Comparison of ENCODE assay signal across 7 cellular contexts in genomic region chr4:102826890-102827673, GRCh38. TPM values are rescaled to one million over a fixed set of nuclear protein-coding genes. Genes with fewer than 3 reads are reported as not detected.
DNase-seq lines count a peak whose midpoint lies in the region; ATAC-seq and TF ChIP-seq lines count a peak whose summit lies in the region.

TSS of gene UBE2D3 (minus strand) at chr4:102827551. CDS start at chr4:102826508, 1,043 bp downstream.

- intact Hi-C loops in sciatic nerve (cut with DNase I), result no loop called here

- DNase-seq in NCI-H2029 treated with DMSO at 0.1 percent for 48 hours (lab: John Stamatoyannopoulos, UW) (peak; percentile 92), T-helper 9 cell (peak; percentile 95), astrocyte of the spinal cord (ENCODE audit: low read depth, low spot score) (peak; percentile 98), hypothalamus (lab: John Stamatoyannopoulos, UW) (peak; percentile 70 to 99 (median 92)), sciatic nerve (ENCODE audit: low spot score) (peak; percentile 97)

- TF ChIP-seq CTCF in astrocyte of the spinal cord (IDR thresholded peaks at IDR 0.05; ENCODE audit: low read depth, low read length), result peak; percentile 29

- peak within 1 kb of the TSS; percentile 79 for H3K4me3 ChIP-seq in astrocyte of the spinal cord (ENCODE audit: low read depth, low read length)

- peak; percentile 31 for ATAC-seq in GM18502 (IDR thresholded peaks at IDR 0.05; ENCODE audit: poor library complexity, unreplicated experiment)
- ATAC-seq in HG02973 (IDR thresholded peaks at IDR 0.05; ENCODE audit: unreplicated experiment), result peak; percentile 27
- ATAC-seq in sciatic nerve, result peak; percentile 84

- in situ Hi-C loops in astrocyte of the spinal cord (cut with HindIII; ENCODE audit: low sequenced_read_pairs), result no loop called here

RNA-seq across cellular contexts. Expression of gene UBE2D3, which starts in this region (rescaled TPM):
- total RNA-seq in sciatic nerve, result 278 TPM

Comparison
In these comparisons a context has a peak if more than half of its experiments do, and no peak if none do; other contexts are left out.
1. Peak in every context shown above with its lines: DNase-seq, ATAC-seq and H3K4me3 ChIP-seq.
2. ATAC-seq: peak in every context shown above with its lines; median percentile 84 in sciatic nerve; 31 in GM18502; 27 in HG02973.